In genomic region chr9:137156567-137157375, GRCh38 we compare ENCODE assay signal across 8 cellular contexts.
DNase-seq lines count a peak whose midpoint lies in the region; ATAC-seq lines count a peak whose summit lies in the region.

No MANE protein-coding gene starts in this region.

- ATAC-seq in GM21737 (IDR thresholded peaks at IDR 0.05; ENCODE audit: unreplicated experiment) (no peak), GM18502 (IDR thresholded peaks at IDR 0.05; ENCODE audit: poor library complexity, unreplicated experiment) (no peak), HG02852 (IDR thresholded peaks at IDR 0.05; ENCODE audit: unreplicated experiment) (no peak)

- no peak overlapping the region for H3K9ac ChIP-seq in iPS-15b (ENCODE audit: low read depth, low read length)

- no peaks in the 10 kb centered on the region for H3K9me3 ChIP-seq in iPS-15b (ENCODE audit: control insufficient read depth, insufficient read depth, low read length)

- no peaks in the 10 kb centered on the region for H3K4me1 ChIP-seq in iPS-15b (ENCODE audit: control insufficient read depth, insufficient read depth, low read length)

- DNase-seq in CMK (ENCODE audit: low read depth) (peak; percentile 73), NCI-H69 (lab: John Stamatoyannopoulos, UW) (peak; percentile 78)
- peak; percentile 61 for DNase-seq in activated naive CD4-positive, alpha-beta T cell treated with Interleukin-2 at 50 U/mL for 16 hours
- peak; percentile 14 to 37 for DNase-seq in stimulated activated CD8-positive, alpha-beta memory T cell treated with anti-CD3 and anti-CD28 coated beads, Interleukin-2, amount 100 ng/mL, for 1 hour (ENCODE audit: low read depth in 2 of 2)

- H3K36me3 ChIP-seq in iPS-15b (ENCODE audit: control insufficient read depth, insufficient read depth, low read length) = no peaks in the 10 kb centered on the region

- H3K4me3 ChIP-seq in iPS-15b (ENCODE audit: low read depth, low read length) = peak overlapping the region; percentile 61

- peaks cover 65% of the 10 kb centered on the region for H3K27me3 ChIP-seq in iPS-15b (ENCODE audit: control insufficient read depth, insufficient read depth, low read length)

Comparison
In these comparisons a context has a peak if more than half of its experiments do, and no peak if none do; other contexts are left out.
1. DNase-seq: peak in every context shown above with its lines; median percentile 78 in NCI-H69; 73 in CMK; 61 in activated naive CD4-positive, alpha-beta T cell treated with Interleukin-2 at 50 U/mL for 16 hours; 26 in stimulated activated CD8-positive, alpha-beta memory T cell treated with anti-CD3 and anti-CD28 coated beads, Interleukin-2, amount 100 ng/mL, for 1 hour.